Comparison of ENCODE assay signal across 10 cellular contexts in the genomic region with DNA sequence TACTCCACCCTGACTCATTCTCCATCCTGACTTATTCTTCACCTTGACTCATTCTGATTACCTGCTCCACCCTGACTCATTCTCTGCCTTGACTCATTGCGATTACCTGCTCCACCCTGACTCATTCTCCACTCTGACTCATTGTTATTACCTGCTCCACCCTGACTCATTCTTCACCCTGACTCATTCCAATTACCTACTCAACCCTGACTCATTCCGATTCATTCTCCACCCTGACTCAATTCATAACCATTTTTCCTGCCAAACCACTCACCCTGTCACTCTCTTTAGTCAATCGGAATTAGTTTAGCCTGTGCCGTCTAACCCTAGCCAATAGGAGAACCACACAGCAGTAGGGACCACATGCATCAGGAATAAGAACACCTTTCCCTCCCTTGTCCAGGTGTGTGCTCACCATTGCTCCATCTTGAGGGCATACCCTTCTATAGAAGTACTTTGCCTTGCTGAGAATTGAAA.
DNase-seq lines count a peak whose midpoint lies in the region; ATAC-seq and TF ChIP-seq lines count a peak whose summit lies in the region.
"Had no signal": no experiment of that assay in that cellular context is flagged by ENCODE, and none has a peak within 500 bp of the region (broad histone marks: within the 10 kb centered on the region; RNA-seq: fewer than 3 reads in every experiment).

No MANE protein-coding gene starts in this region.

- H3K36me3 Mint-ChIP-seq in activated CD4-positive, alpha-beta T cell treated with anti-CD3 and anti-CD28 coated beads for 36 hours (ENCODE audit: low read depth): no peaks in the 10 kb centered on the region
- no peaks in the 10 kb centered on the region for H3K36me3 Mint-ChIP-seq in activated CD4-positive, alpha-beta T cell treated with anti-CD3 and anti-CD28 coated beads, Interleukin-2, amount 10 ng/mL, durations not matched to agents 7 days and 5 days (ENCODE audit: low read depth)
- H3K36me3 Mint-ChIP-seq in activated naive CD8-positive, alpha-beta T cell treated with anti-CD3 and anti-CD28 coated beads for 36 hours: no peaks in the 10 kb centered on the region

- H3K4me3 Mint-ChIP-seq in activated CD4-positive, alpha-beta T cell treated with anti-CD3 and anti-CD28 coated beads for 36 hours: no peak overlapping the region
- no peak overlapping the region for H3K4me3 Mint-ChIP-seq in activated CD4-positive, alpha-beta T cell treated with anti-CD3 and anti-CD28 coated beads, Interleukin-2, amount 10 ng/mL, durations not matched to agents 7 days and 5 days
- H3K4me3 Mint-ChIP-seq in activated naive CD8-positive, alpha-beta T cell treated with anti-CD3 and anti-CD28 coated beads for 36 hours: no peak overlapping the region

- no peak overlapping the region for H3K27ac Mint-ChIP-seq in activated CD4-positive, alpha-beta T cell treated with anti-CD3 and anti-CD28 coated beads for 36 hours
- H3K27ac Mint-ChIP-seq in activated CD4-positive, alpha-beta T cell treated with anti-CD3 and anti-CD28 coated beads, Interleukin-2, amount 10 ng/mL, durations not matched to agents 7 days and 5 days: no peak overlapping the region
- H3K27ac Mint-ChIP-seq in activated naive CD8-positive, alpha-beta T cell treated with anti-CD3 and anti-CD28 coated beads for 36 hours: no peak overlapping the region

- H3K27me3 Mint-ChIP-seq in activated CD4-positive, alpha-beta T cell treated with anti-CD3 and anti-CD28 coated beads for 36 hours: no peaks in the 10 kb centered on the region
- no peaks in the 10 kb centered on the region for H3K27me3 Mint-ChIP-seq in activated CD4-positive, alpha-beta T cell treated with anti-CD3 and anti-CD28 coated beads, Interleukin-2, amount 10 ng/mL, durations not matched to agents 7 days and 5 days
- no peaks in the 10 kb centered on the region for H3K27me3 Mint-ChIP-seq in activated naive CD8-positive, alpha-beta T cell treated with anti-CD3 and anti-CD28 coated beads for 36 hours

- intact Hi-C loops in activated CD4-positive, alpha-beta T cell treated with anti-CD3 and anti-CD28 coated beads for 36 hours (cut with DNase I, micrococcal nuclease): no loop called here

- CTCF ChIA-PET in activated CD4-positive, alpha-beta T cell treated with anti-CD3 and anti-CD28 coated beads for 36 hours (lab: Charles Lee): no interaction called here
- CTCF ChIA-PET in activated CD4-positive, alpha-beta T cell treated with anti-CD3 and anti-CD28 coated beads, Interleukin-2, amount 10 ng/mL, durations not matched to agents 7 days and 5 days (lab: Charles Lee): no interaction called here

- DNase-seq in activated CD4-positive, alpha-beta T cell treated with anti-CD3 and anti-CD28 coated beads for 36 hours: peak; percentile 49
- DNase-seq in activated CD4-positive, alpha-beta T cell treated with anti-CD3 and anti-CD28 coated beads, Interleukin-2, amount 10 ng/mL, durations not matched to agents 7 days and 5 days: no peak
- DNase-seq in activated naive CD8-positive, alpha-beta T cell treated with anti-CD3 and anti-CD28 coated beads for 36 hours: peak; percentile 0
- DNase-seq in putamen (ENCODE audit: low spot score) (peak; percentile 78), DMS153 treated with DMSO at 0.1 percent for 48 hours (lab: John Stamatoyannopoulos, UW; ENCODE audit: unreplicated experiment) (no peak), GM20000 (ENCODE audit: low spot score) (no peak)
- DNase-seq: posterior cingulate gyrus had no signal

- no peak for TF ChIP-seq CTCF in GM20000 (IDR thresholded peaks at IDR 0.05; ENCODE audit: extremely low read depth, missing control alignments)

- peak; percentile 94 for ATAC-seq in activated CD4-positive, alpha-beta T cell treated with anti-CD3 and anti-CD28 coated beads for 36 hours
- ATAC-seq in HG03520 (IDR thresholded peaks at IDR 0.05; ENCODE audit: unreplicated experiment): peak; percentile 35
- no peak for ATAC-seq in GM21423 (IDR thresholded peaks at IDR 0.05; ENCODE audit: unreplicated experiment)
- ATAC-seq: left lobe of liver had no signal

- peaks cover 2% of the 10 kb centered on the region for H3K4me1 Mint-ChIP-seq in activated CD4-positive, alpha-beta T cell treated with anti-CD3 and anti-CD28 coated beads for 36 hours
- H3K4me1 Mint-ChIP-seq in activated CD4-positive, alpha-beta T cell treated with anti-CD3 and anti-CD28 coated beads, Interleukin-2, amount 10 ng/mL, durations not matched to agents 7 days and 5 days: no peaks in the 10 kb centered on the region
- H3K4me1 Mint-ChIP-seq in activated naive CD8-positive, alpha-beta T cell treated with anti-CD3 and anti-CD28 coated beads for 36 hours: no peaks in the 10 kb centered on the region

- POLR2A ChIA-PET in activated CD4-positive, alpha-beta T cell treated with anti-CD3 and anti-CD28 coated beads for 36 hours (lab: Charles Lee): no interaction called here
- POLR2A ChIA-PET in activated CD4-positive, alpha-beta T cell treated with anti-CD3 and anti-CD28 coated beads, Interleukin-2, amount 10 ng/mL, durations not matched to agents 7 days and 5 days (lab: Charles Lee): no interaction called here

- peaks cover 10% of the 10 kb centered on the region for H3K9me3 Mint-ChIP-seq in activated CD4-positive, alpha-beta T cell treated with anti-CD3 and anti-CD28 coated beads for 36 hours (ENCODE audit: low read depth)
- H3K9me3 Mint-ChIP-seq in activated CD4-positive, alpha-beta T cell treated with anti-CD3 and anti-CD28 coated beads, Interleukin-2, amount 10 ng/mL, durations not matched to agents 7 days and 5 days: peaks cover 5% of the 10 kb centered on the region
- H3K9me3 Mint-ChIP-seq in activated naive CD8-positive, alpha-beta T cell treated with anti-CD3 and anti-CD28 coated beads for 36 hours: peaks cover 5% of the 10 kb centered on the region

Comparison
In these comparisons a context has a peak if more than half of its experiments do, and no peak if none do; other contexts are left out.
1. DNase-seq: peak in activated CD4-positive, alpha-beta T cell treated with anti-CD3 and anti-CD28 coated beads for 36 hours (single experiment), activated naive CD8-positive, alpha-beta T cell treated with anti-CD3 and anti-CD28 coated beads for 36 hours (single experiment) and putamen (single experiment); none in activated CD4-positive, alpha-beta T cell treated with anti-CD3 and anti-CD28 coated beads, Interleukin-2, amount 10 ng/mL, durations not matched to agents 7 days and 5 days (single experiment), DMS153 treated with DMSO at 0.1 percent for 48 hours (single experiment) and GM20000 (single experiment).